Comparison of ENCODE assay signal across 8 cellular contexts in genomic region chr3:141575879-141576743, GRCh38.
DNase-seq lines count a peak whose midpoint lies in the region; ATAC-seq, FAIRE-seq and TF ChIP-seq lines count a peak whose summit lies in the region.

No MANE protein-coding gene starts in this region.

- no peaks in the 10 kb centered on the region for H4K20me1 ChIP-seq in HepG2 (ENCODE audit: insufficient read depth, low read length)

- no peak overlapping the region for H3K9ac ChIP-seq in HepG2 (ENCODE audit: insufficient read depth, low read depth, low read length)

- no peak overlapping the region for H2AFZ ChIP-seq in HepG2 (ENCODE audit: low read length)

- H3K9me3 ChIP-seq in HepG2 (ENCODE audit: low read length), result no peaks in the 10 kb centered on the region

- TF ChIP-seq CTCF in astrocyte of the cerebellum (IDR thresholded peaks at IDR 0.05; ENCODE audit: low read depth, low read length, missing control alignments) (peak; percentile 30), HepG2 (CRISPR knock-in tag; IDR thresholded peaks at IDR 0.05) (peak; percentile 36)

- no peaks in the 10 kb centered on the region for H3K79me2 ChIP-seq in HepG2 (ENCODE audit: insufficient read depth, low read length)

- no peak overlapping the region for H3K4me2 ChIP-seq in HepG2 (ENCODE audit: low read depth, low read length)

- H3K36me3 ChIP-seq in HepG2 (replicated peaks in 1 of 2; ENCODE audit: control insufficient read depth in 1 of 2, insufficient read depth in 2 of 2, low read length in 2 of 2), result peaks cover 8 to 47% of the 10 kb centered on the region in 2 experiments

- POLR2A ChIA-PET in HepG2 (lab: Yijun Ruan, JAX), result no interaction called here

- no peak for FAIRE-seq in HepG2 (lab: Jason Lieb, UNC)

- peak; percentile 64 for ATAC-seq in GM21423 (IDR thresholded peaks at IDR 0.05; ENCODE audit: unreplicated experiment)
- peak; percentile 61; the same call in 2 of the 3 replicates for ATAC-seq in HepG2
- ATAC-seq in HG02973 (IDR thresholded peaks at IDR 0.05; ENCODE audit: unreplicated experiment), result no peak
- no peak for ATAC-seq in HG02870 (IDR thresholded peaks at IDR 0.05; ENCODE audit: unreplicated experiment)

- H3K27me3 ChIP-seq in HepG2 (ENCODE audit: control insufficient read depth in 1 of 2, insufficient read depth in 2 of 2, low read length in 2 of 2), result no peaks in the 10 kb centered on the region

- CTCF ChIA-PET in HepG2 (lab: Yijun Ruan, JAX; ENCODE audit: low intra/inter-chr PET ratio, low total read pairs), result interaction anchor here (2.4 kb wide), 1 partner anchor 337 kb away, joined by 12 read pairs; no protein-coding TSS in a partner anchor

- TF ChIP-seq EP300 in HepG2 (IDR thresholded peaks at IDR 0.05; ENCODE audit: low read depth in 2 of 2, low read length in 2 of 2) (no peak), HepG2 (CRISPR knock-in tag; IDR thresholded peaks at IDR 0.05; ENCODE audit: borderline replicate concordance) (no peak)

- no peak for TF ChIP-seq RAD21 in HepG2 (CRISPR knock-in tag; IDR thresholded peaks at IDR 0.05)

- H3K4me3 ChIP-seq in astrocyte of the cerebellum (ENCODE audit: low read depth, low read length) (no peak overlapping the region), HepG2 (replicated peaks in 1 of 3; ENCODE audit: insufficient read depth in 1 of 3, low read depth in 2 of 3, low read length in 3 of 3) (no peak overlapping the region)

- H3K4me1 ChIP-seq in HepG2 (ENCODE audit: insufficient read depth, low read length), result no peaks in the 10 kb centered on the region

- no peak overlapping the region for H3K27ac ChIP-seq in HepG2 (ENCODE audit: extremely low read length, insufficient read depth, low read length)

- 86% methylated on average over 13 of the region's 13 CpGs for WGBS in HepG2 (ENCODE audit: low lambda C conversion rate)

- intact Hi-C loops in HepG2 (cut with micrococcal nuclease; ENCODE audit: unreplicated experiment), result loop anchor here (1.0 to 5.0 kb wide), 2 partner anchors 71 to 337 kb away; no protein-coding TSS in a partner anchor

- DNase-seq in DMS 273 (lab: John Stamatoyannopoulos, UW; ENCODE audit: unreplicated experiment), result peak; percentile 79
- peak; percentile 32 for DNase-seq in NCI-H2029 treated with DMSO at 0.1 percent for 48 hours (lab: John Stamatoyannopoulos, UW)
- DNase-seq in astrocyte of the cerebellum (ENCODE audit: low read depth), result peak; percentile 13
- DNase-seq in HepG2 (ENCODE audit: low spot score), result peak; percentile 7
- DNase-seq in stimulated activated CD4-positive, alpha-beta T cell treated with anti-CD3 and anti-CD28 coated beads, Interleukin-2, amount 100 ng/mL, for 48 hours, result no peak

- TF ChIP-seq POLR2A in HepG2 (IDR thresholded peaks at IDR 0.05; ENCODE audit: insufficient read depth in 1 of 2, low read depth in 2 of 2, low read length in 2 of 2), result no peak

- no TSS peak for BruUV-seq in HepG2 (replicated peaks; lab: Mats Ljungman, UMichigan)

- in situ Hi-C loops in astrocyte of the cerebellum (cut with HindIII; ENCODE audit: low sequenced_read_pairs), result loop anchor here (25.0 kb wide), 1 partner anchor 311 kb away; the partner anchor contains the start of gene ATP1B3
- in situ Hi-C loops in HepG2 (cut with HindIII; ENCODE audit: extremely low pct_ligation_motif_present, low pct_unique_long_range_greater_than_20kb), result no loop called here

TF ChIP-seq in HepG2, 621 proteins besides CTCF, POLR2A, EP300 and RAD21:
- TF ChIP-seq ZNF225 (CRISPR knock-in tag; IDR thresholded peaks at IDR 0.05), result no peak
- TF ChIP-seq SMC3 (IDR thresholded peaks at IDR 0.05; ENCODE audit: low read length), result peak; percentile 22; the same call in 1 of the 2 replicates
- TF ChIP-seq STAG1 (CRISPR knock-in tag; IDR thresholded peaks at IDR 0.05), result peak; percentile 57

Comparison
In these comparisons a context has a peak if more than half of its experiments do, and no peak if none do; other contexts are left out.
1. DNase-seq: peak in DMS 273 (single experiment), NCI-H2029 treated with DMSO at 0.1 percent for 48 hours (single experiment), astrocyte of the cerebellum (single experiment) and HepG2 (single experiment); none in stimulated activated CD4-positive, alpha-beta T cell treated with anti-CD3 and anti-CD28 coated beads, Interleukin-2, amount 100 ng/mL, for 48 hours (0 of 2).
2. ATAC-seq: peak in GM21423 (single experiment) and HepG2 (single experiment); none in HG02973 (single experiment) and HG02870 (single experiment).